Comparison of ENCODE assay signal across 1 cellular context in the genomic region with DNA sequence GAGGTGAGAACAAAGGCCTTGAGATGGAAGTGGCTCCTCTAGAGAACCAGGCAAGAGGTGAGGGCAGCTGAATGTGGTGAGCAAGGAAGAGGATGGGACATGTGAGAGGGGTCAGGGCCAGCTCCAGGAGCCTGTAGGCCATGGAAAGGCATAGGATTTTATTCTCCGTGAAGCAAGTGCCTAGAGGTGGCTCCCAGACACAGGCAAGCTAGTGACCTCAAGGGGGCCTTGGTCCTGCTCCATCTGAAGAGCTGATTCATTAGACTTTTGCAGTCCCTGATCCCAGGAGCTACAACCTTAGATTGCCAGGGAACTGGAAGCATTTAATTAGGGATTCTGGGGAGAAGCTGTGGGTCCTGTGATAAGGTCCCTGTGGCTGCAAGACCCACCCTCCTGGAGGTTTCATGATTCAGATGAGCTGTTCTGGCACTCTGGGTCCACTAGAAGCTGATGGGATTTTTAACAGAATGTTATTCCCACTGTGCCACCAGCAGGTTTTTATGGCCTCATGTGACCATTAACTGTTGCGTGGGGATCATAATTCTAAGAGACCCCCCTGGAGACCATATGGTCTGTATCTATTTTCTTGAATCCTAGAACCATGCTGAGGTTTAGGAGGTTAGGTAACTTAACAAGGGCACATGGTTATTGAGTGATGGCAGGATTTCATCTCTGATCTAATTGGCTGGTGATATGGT.
A peak's percentile ranks its signal among the peaks of the same experiment; 100 is the strongest.
TF ChIP-seq lines count a peak whose summit lies in the region.

No MANE protein-coding gene starts in this region.

TF ChIP-seq in HEK293, 187 proteins besides CTCF, POLR2A, EP300 and RAD21 (continued from another document):
- TF ChIP-seq, protein P1, sequence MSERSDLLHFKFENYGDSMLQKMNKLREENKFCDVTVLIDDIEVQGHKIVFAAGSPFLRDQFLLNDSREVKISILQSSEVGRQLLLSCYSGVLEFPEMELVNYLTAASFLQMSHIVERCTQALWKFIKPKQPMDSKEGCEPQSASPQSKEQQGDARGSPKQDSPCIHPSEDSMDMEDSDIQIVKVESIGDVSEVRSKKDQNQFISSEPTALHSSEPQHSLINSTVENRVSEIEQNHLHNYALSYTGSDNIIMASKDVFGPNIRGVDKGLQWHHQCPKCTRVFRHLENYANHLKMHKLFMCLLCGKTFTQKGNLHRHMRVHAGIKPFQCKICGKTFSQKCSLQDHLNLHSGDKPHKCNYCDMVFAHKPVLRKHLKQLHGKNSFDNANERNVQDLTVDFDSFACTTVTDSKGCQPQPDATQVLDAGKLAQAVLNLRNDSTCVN (tag by site-specific recombination; optimal IDR thresholded peaks at IDR 0.05): no peak
- no peak for TF ChIP-seq ZNF558 (tag by site-specific recombination; IDR thresholded peaks at IDR 0.05)
- peak; percentile 83 for TF ChIP-seq GLIS1 (tag by site-specific recombination; IDR thresholded peaks at IDR 0.05)
